Comparison of ENCODE assay signal across 16 cellular contexts in genomic region chr5:106167766-106168165, GRCh38.
A peak's percentile ranks its signal among the peaks of the same experiment; 100 is the strongest.
DNase-seq lines count a peak whose midpoint lies in the region; ATAC-seq, FAIRE-seq and TF ChIP-seq lines count a peak whose summit lies in the region.
"Had no signal": no experiment of that assay in that cellular context is flagged by ENCODE, and none has a peak within 500 bp of the region (broad histone marks: within the 10 kb centered on the region; RNA-seq: fewer than 3 reads in every experiment).

No MANE protein-coding gene starts in this region.

- H3K9me1 ChIP-seq in endothelial cell of umbilical vein (replicated peaks; ENCODE audit: control insufficient read depth, extremely low read depth, insufficient read depth, low read length) = no peaks in the 10 kb centered on the region

- POLR2A ChIA-PET in endothelial cell of umbilical vein (lab: Charles Lee) = no interaction called here

- no peak for FAIRE-seq in endothelial cell of umbilical vein (lab: Jason Lieb, UNC)
- FAIRE-seq in frontal cortex (lab: Jason Lieb, UNC) = peak; percentile 8

- H3K9me3 ChIP-seq in endothelial cell of umbilical vein (replicated peaks; ENCODE audit: control insufficient read depth, insufficient read depth, low read length) = no peaks in the 10 kb centered on the region
- no peaks in the 10 kb centered on the region for H3K9me3 ChIP-seq in hepatocyte (ENCODE audit: low read depth)
- H3K9me3 ChIP-seq in transverse colon = no peaks in the 10 kb centered on the region
- H3K9me3 ChIP-seq: BLaER1 had no signal

- H3K4me3 ChIP-seq in endothelial cell of umbilical vein (replicated peaks in 1 of 3; ENCODE audit: insufficient read depth in 1 of 3, low read depth in 1 of 3, low read length in 3 of 3) (no peak overlapping the region), hepatocyte (no peak overlapping the region), transverse colon (no peak overlapping the region)
- H3K4me3 ChIP-seq: BLaER1 had no signal

- TF ChIP-seq POLR2A in endothelial cell of umbilical vein (IDR thresholded peaks at IDR 0.05; ENCODE audit: low read depth, low read length) = no peak
- TF ChIP-seq POLR2A in transverse colon (IDR thresholded peaks at IDR 0.05) = no peak

- CTCF ChIA-PET in endothelial cell of umbilical vein (lab: Charles Lee) = interaction anchor here (1.0 kb wide), 1 partner anchor 49 kb away, joined by 3 read pairs; no protein-coding TSS in a partner anchor

- no peak overlapping the region for H3K27ac ChIP-seq in endothelial cell of umbilical vein (ENCODE audit: insufficient read depth, low read depth, low read length)
- no peak overlapping the region for H3K27ac ChIP-seq in hepatocyte
- H3K27ac ChIP-seq in transverse colon = no peak overlapping the region
- H3K27ac ChIP-seq: BLaER1 had no signal

- in situ Hi-C loops in transverse colon (cut with MboI; ENCODE audit: low pct_ligation_motif_present in 1 of 4, low pct_unique_long_range_greater_than_20kb in 1 of 4, low sequenced_read_pairs in 3 of 4) = no loop called here

- H3K4me2 ChIP-seq in endothelial cell of umbilical vein (ENCODE audit: insufficient read depth, low read length) (no peak overlapping the region), hepatocyte (no peak overlapping the region)
- H3K4me2 ChIP-seq: BLaER1 had no signal

- ATAC-seq in HG02840 (IDR thresholded peaks at IDR 0.05; ENCODE audit: low FRiP score, unreplicated experiment) = no peak
- ATAC-seq: HCT116 had no signal

- DNase-seq in astrocyte of the hippocampus (ENCODE audit: low read depth, low spot score) (peak; percentile 16), endothelial cell of umbilical vein (ENCODE audit: low read depth, low spot score) (peak; percentile 81), frontal cortex (ENCODE audit: low spot score in 2 of 2) (no peak), hepatocyte (ENCODE audit: low spot score) (no peak), transverse colon (no peak), foreskin melanocyte (no peak)
- DNase-seq: 8988T; CD4-positive, alpha-beta memory T cell; DMS79 treated with DMSO at 0.1 percent for 48 hours; GF-D8; GOT3; H7; HFFc6 had no signal

- no peak for TF ChIP-seq CTCF in endothelial cell of umbilical vein (IDR thresholded peaks at IDR 0.05; ENCODE audit: extremely low read depth in 1 of 2, insufficient read depth in 1 of 2, low read depth in 1 of 2, low read length in 2 of 2)
- no peak for TF ChIP-seq CTCF in hepatocyte (IDR thresholded peaks at IDR 0.05; ENCODE audit: poor library complexity)
- TF ChIP-seq CTCF in transverse colon (IDR thresholded peaks at IDR 0.05) = no peak

- peaks cover 19% of the 10 kb centered on the region for H3K4me1 ChIP-seq in endothelial cell of umbilical vein (ENCODE audit: control insufficient read depth, extremely low read depth, insufficient read depth, low read length)
- no peaks in the 10 kb centered on the region for H3K4me1 ChIP-seq in hepatocyte (ENCODE audit: insufficient read depth)
- H3K4me1 ChIP-seq in transverse colon = no peaks in the 10 kb centered on the region
- H3K4me1 ChIP-seq: BLaER1 had no signal

- H3K9me2 ChIP-seq in hepatocyte (replicated peaks; ENCODE audit: insufficient read depth) = no peaks in the 10 kb centered on the region

- no TSS peak for BruUV-seq in endothelial cell of umbilical vein (replicated peaks; lab: Mats Ljungman, UMichigan)

- H4K20me1 ChIP-seq in endothelial cell of umbilical vein (replicated peaks; ENCODE audit: control insufficient read depth, extremely low read depth, insufficient read depth, low read length) = no peaks in the 10 kb centered on the region
- H4K20me1 ChIP-seq in hepatocyte (ENCODE audit: insufficient read depth, poor library complexity, severe bottlenecking) = no peaks in the 10 kb centered on the region
- H4K20me1 ChIP-seq: BLaER1 had no signal

- 94% methylated on average over 1 of the region's 1 CpG for WGBS in hepatocyte (ENCODE audit: low lambda C conversion rate, missing lambda C conversion rate)
- 82 to 90% methylated on average over 1 of the region's 1 CpG for WGBS in transverse colon (ENCODE audit: low coverage in 1 of 2), 2 donors

- no peaks in the 10 kb centered on the region for H3K36me3 ChIP-seq in endothelial cell of umbilical vein (ENCODE audit: control insufficient read depth in 2 of 2, extremely low read depth in 1 of 2, insufficient read depth in 2 of 2, low read length in 2 of 2)
- H3K36me3 ChIP-seq in hepatocyte (replicated peaks; ENCODE audit: insufficient read depth, low read depth) = no peaks in the 10 kb centered on the region
- no peaks in the 10 kb centered on the region for H3K36me3 ChIP-seq in transverse colon
- H3K36me3 ChIP-seq: BLaER1 had no signal

- dilution Hi-C loops in endothelial cell of umbilical vein (cut with MboI; ENCODE audit: extremely low pct_ligation_motif_present, low sequenced_read_pairs) = no loop called here

- no peak for TF ChIP-seq EP300 in transverse colon (IDR thresholded peaks at IDR 0.05; ENCODE audit: low read depth)

- intact Hi-C loops in endothelial cell of umbilical vein (cut with micrococcal nuclease) (no loop called here), transverse colon (cut with DNase I; ENCODE audit: low total_unique reads) (no loop called here)

- no peaks in the 10 kb centered on the region for H3K79me2 ChIP-seq in endothelial cell of umbilical vein (ENCODE audit: control insufficient read depth, insufficient read depth, low read length)
- no peaks in the 10 kb centered on the region for H3K79me2 ChIP-seq in hepatocyte

- H3K9ac ChIP-seq in endothelial cell of umbilical vein (replicated peaks; ENCODE audit: extremely low read depth, insufficient read depth, low read length) = no peak overlapping the region
- H3K9ac ChIP-seq: BLaER1 had no signal

- no peak overlapping the region for H2AFZ ChIP-seq in endothelial cell of umbilical vein (ENCODE audit: low read depth, low read length)
- no peak overlapping the region for H2AFZ ChIP-seq in hepatocyte

- H3K27me3 ChIP-seq in endothelial cell of umbilical vein (ENCODE audit: control insufficient read depth in 2 of 2, insufficient read depth in 2 of 2, low read length in 2 of 2) (no peaks in the 10 kb centered on the region), hepatocyte (no peaks in the 10 kb centered on the region), transverse colon (no peaks in the 10 kb centered on the region)
- H3K27me3 ChIP-seq: BLaER1 had no signal

TF ChIP-seq in endothelial cell of umbilical vein, 7 proteins besides CTCF, POLR2A, EP300 and RAD21:
- TF ChIP-seq GATA2 (IDR thresholded peaks at IDR 0.05; ENCODE audit: insufficient read depth, insufficient read length, low read depth, low read length) = no peak
- TF ChIP-seq JUN (IDR thresholded peaks at IDR 0.05; ENCODE audit: borderline replicate concordance, insufficient read depth, insufficient read length, low read depth) = no peak
- no peak for TF ChIP-seq POLR2AphosphoS5 (IDR thresholded peaks at IDR 0.05; ENCODE audit: insufficient read depth, low read depth, low read length)
- TF ChIP-seq MAX (IDR thresholded peaks at IDR 0.05; ENCODE audit: insufficient read depth, insufficient read length) = no peak
- TF ChIP-seq EZH2 (IDR thresholded peaks at IDR 0.05; ENCODE audit: borderline replicate concordance, low read depth, low read length, severe bottlenecking) = no peak
- TF ChIP-seq MYC (IDR thresholded peaks at IDR 0.05; ENCODE audit: low read depth, low read length) = no peak
- TF ChIP-seq FOS (IDR thresholded peaks at IDR 0.05; ENCODE audit: borderline replicate concordance, insufficient read depth, low read length) = no peak
TF ChIP-seq in endothelial cell of umbilical vein: peak in this region for 0.

Comparison
In these comparisons a context has a peak if more than half of its experiments do, and no peak if none do; other contexts are left out.
1. DNase-seq: peak in astrocyte of the hippocampus (single experiment) and endothelial cell of umbilical vein (single experiment); none in frontal cortex (0 of 2), hepatocyte (single experiment), transverse colon (single experiment) and foreskin melanocyte (single experiment).